In the genomic region with DNA sequence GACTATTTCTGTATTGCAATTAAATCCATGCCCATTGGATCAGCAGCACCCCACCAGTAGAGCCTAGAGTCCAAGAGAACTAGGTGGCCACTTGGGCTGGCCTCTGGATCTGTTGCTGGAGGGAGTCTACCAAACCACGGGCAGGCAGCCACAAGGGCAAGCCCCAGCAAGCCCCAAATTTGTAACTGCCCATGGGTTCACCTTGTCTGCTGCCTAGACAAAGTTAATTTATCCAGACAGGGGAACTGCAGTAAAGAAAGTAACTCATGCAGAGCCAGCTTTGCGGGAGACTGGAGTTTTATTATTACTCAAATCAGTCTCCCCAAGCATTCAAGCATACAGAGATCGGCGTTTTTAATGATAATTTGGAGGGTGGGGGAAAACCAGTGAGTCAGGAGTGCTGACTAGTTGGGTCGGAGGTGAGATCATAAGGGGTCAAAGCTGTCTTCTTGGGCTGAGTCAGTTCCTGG, we compare ENCODE assay signal across 9 cellular contexts.
A peak's percentile ranks its signal among the peaks of the same experiment; 100 is the strongest.
DNase-seq lines count a peak whose midpoint lies in the region; ATAC-seq lines count a peak whose summit lies in the region.
"Had no signal": no experiment of that assay in that cellular context is flagged by ENCODE, and none has a peak within 500 bp of the region (broad histone marks: within the 10 kb centered on the region; RNA-seq: fewer than 3 reads in every experiment).

No MANE protein-coding gene starts in this region.

- H3K4me3 Mint-ChIP-seq in activated CD4-positive, alpha-beta memory T cell treated with anti-CD3 and anti-CD28 coated beads for 36 hours: peak overlapping the region; percentile 8
- H3K4me3 Mint-ChIP-seq: brain had no signal

- peak; percentile 66 for ATAC-seq in HG02973 (IDR thresholded peaks at IDR 0.05; ENCODE audit: unreplicated experiment)

- peak overlapping the region; percentile 59 for H3K27ac Mint-ChIP-seq in activated CD4-positive, alpha-beta memory T cell treated with anti-CD3 and anti-CD28 coated beads for 36 hours
- H3K27ac Mint-ChIP-seq: brain had no signal

- no peaks in the 10 kb centered on the region for H3K9me2 ChIP-seq in Karpas-422 (replicated peaks; ENCODE audit: insufficient read depth, low read length)

- H3K9me3 ChIP-seq in Karpas-422 (ENCODE audit: low read length): no peaks in the 10 kb centered on the region; the same call in 1 of the 2 replicates

- no peak overlapping the region for H3K4me2 ChIP-seq in Karpas-422 (ENCODE audit: low read depth, low read length, poor library complexity, severe bottlenecking)

- peaks cover 11% of the 10 kb centered on the region for H3K27me3 Mint-ChIP-seq in activated CD4-positive, alpha-beta memory T cell treated with anti-CD3 and anti-CD28 coated beads for 36 hours

- peaks cover 21% of the 10 kb centered on the region for H3K9me3 Mint-ChIP-seq in activated CD4-positive, alpha-beta memory T cell treated with anti-CD3 and anti-CD28 coated beads for 36 hours

- no peaks in the 10 kb centered on the region for H3K27me3 ChIP-seq in Karpas-422 (ENCODE audit: low read length)

- no peaks in the 10 kb centered on the region for H3K4me1 ChIP-seq in Karpas-422 (ENCODE audit: low read length)

- peaks cover 34% of the 10 kb centered on the region for H3K4me1 Mint-ChIP-seq in activated CD4-positive, alpha-beta memory T cell treated with anti-CD3 and anti-CD28 coated beads for 36 hours (ENCODE audit: low read depth)
- H3K4me1 Mint-ChIP-seq: brain had no signal

- intact Hi-C loops in activated CD4-positive, alpha-beta memory T cell treated with anti-CD3 and anti-CD28 coated beads for 36 hours (cut with micrococcal nuclease): loop anchor here (1.0 to 10.0 kb wide), 4 partner anchors 16 to 578 kb away; no protein-coding TSS in a partner anchor
- intact Hi-C loops in posterior vena cava (cut with DNase I): no loop called here

- DNase-seq in activated T-cell treated with anti-CD3 and anti-CD28 coated beads for 24 hours (ENCODE audit: low read depth): peak; percentile 46
- DNase-seq in activated T-cell treated with anti-CD3 and anti-CD28 coated beads, Interleukin-2, amount 50 U/mL, for 1 hour: no peak
- DNase-seq in activated CD4-positive, alpha-beta memory T cell treated with anti-CD3 and anti-CD28 coated beads for 36 hours: peak; percentile 82
- peak; percentile 23 to 55 for DNase-seq in stimulated activated CD8-positive, alpha-beta memory T cell treated with anti-CD3 and anti-CD28 coated beads, Interleukin-7, amount 100 ng/mL, for 48 hours (ENCODE audit: extremely low read depth in 1 of 2, low read depth in 1 of 2)
- DNase-seq in Karpas-422: no peak
- no peak for DNase-seq in posterior vena cava (ENCODE audit: low spot score)
- no peak for DNase-seq in COR-L47 (lab: John Stamatoyannopoulos, UW)

- no peak overlapping the region for H3K27ac ChIP-seq in Karpas-422 (ENCODE audit: low read length)

- CTCF ChIA-PET in activated CD4-positive, alpha-beta memory T cell treated with anti-CD3 and anti-CD28 coated beads for 36 hours (lab: Charles Lee): interaction anchor here (0.8 to 1.2 kb wide), 3 partner anchors 24 to 169 kb away, joined by 3 to 5 read pairs (median 4); no protein-coding TSS in a partner anchor

- no peaks in the 10 kb centered on the region for H3K36me3 ChIP-seq in Karpas-422 (ENCODE audit: insufficient read depth, low read length)

- POLR2A ChIA-PET in activated CD4-positive, alpha-beta memory T cell treated with anti-CD3 and anti-CD28 coated beads for 36 hours (lab: Charles Lee): interaction anchor here (0.6 to 1.2 kb wide), 4 partner anchors 25 to 530 kb away, joined by 3 read pairs; no protein-coding TSS in a partner anchor

- H2AFZ ChIP-seq in Karpas-422 (ENCODE audit: low read length): no peak overlapping the region

- no peaks in the 10 kb centered on the region for H3K79me2 ChIP-seq in Karpas-422 (ENCODE audit: low read length)

- no peaks in the 10 kb centered on the region for H4K20me1 ChIP-seq in Karpas-422 (ENCODE audit: insufficient read depth, low read depth, low read length)

- H3K4me3 ChIP-seq in Karpas-422 (ENCODE audit: low read length): no peak overlapping the region

- peaks cover 18% of the 10 kb centered on the region for H3K36me3 Mint-ChIP-seq in activated CD4-positive, alpha-beta memory T cell treated with anti-CD3 and anti-CD28 coated beads for 36 hours
- H3K36me3 Mint-ChIP-seq: brain had no signal

- no peak overlapping the region for H3K9ac ChIP-seq in Karpas-422 (ENCODE audit: low read length)

Comparison
In these comparisons a context has a peak if more than half of its experiments do, and no peak if none do; other contexts are left out.
1. DNase-seq: peak in activated T-cell treated with anti-CD3 and anti-CD28 coated beads for 24 hours (single experiment), activated CD4-positive, alpha-beta memory T cell treated with anti-CD3 and anti-CD28 coated beads for 36 hours (single experiment) and stimulated activated CD8-positive, alpha-beta memory T cell treated with anti-CD3 and anti-CD28 coated beads, Interleukin-7, amount 100 ng/mL, for 48 hours (2 of 2); none in activated T-cell treated with anti-CD3 and anti-CD28 coated beads, Interleukin-2, amount 50 U/mL, for 1 hour (single experiment), Karpas-422 (single experiment), posterior vena cava (single experiment) and COR-L47 (single experiment).